In genomic region chr15:93076217-93076616, GRCh38 we compare ENCODE assay signal across 14 cellular contexts. TPM values are rescaled to one million over a fixed set of nuclear protein-coding genes. Genes with fewer than 3 reads are reported as not detected.
"Had no signal": no experiment of that assay in that cellular context is flagged by ENCODE, and none has a peak within 500 bp of the region (broad histone marks: within the 10 kb centered on the region; RNA-seq: fewer than 3 reads in every experiment).

No MANE protein-coding gene starts in this region.

- H3K27ac ChIP-seq: heart right ventricle, right atrium auricular region, testis, tibial nerve had no signal

- DNase-seq: cerebellar nuclear complex; foreskin melanocyte; heart right ventricle; hypothalamus; kidney glomerular epithelial cell; natural killer cell; stimulated activated CD4-positive, alpha-beta T cell treated with anti-CD3 and anti-CD28 coated beads, Interleukin-2, amount 100 ng/mL, for 48 hours; stimulated activated naive CD4-positive, alpha-beta T cell treated with Interleukin-2 at 50 U/mL for 16 hours; testis had no signal

- H3K36me3 ChIP-seq: heart right ventricle, right atrium auricular region, tibial nerve had no signal

- H3K27ac Mint-ChIP-seq: dendritic cell treated with granulocyte-macrophage colony-stimulating factor and Interleukin-4, amounts not matched to agents 40 ng/mL and 50 ng/mL, for 4 days; natural killer cell had no signal

- H3K4me3 ChIP-seq: heart right ventricle, right atrium auricular region, smooth muscle cell, testis, tibial nerve had no signal

- H3K27me3 ChIP-seq: right atrium auricular region, testis had no signal

- H3K9me3 ChIP-seq: heart right ventricle, right atrium auricular region, testis, tibial nerve had no signal

- H3K4me3 Mint-ChIP-seq: dendritic cell treated with granulocyte-macrophage colony-stimulating factor and Interleukin-4, amounts not matched to agents 40 ng/mL and 50 ng/mL, for 4 days; natural killer cell had no signal

- H3K4me2 ChIP-seq: smooth muscle cell had no signal

- H3K9me3 Mint-ChIP-seq: dendritic cell treated with granulocyte-macrophage colony-stimulating factor and Interleukin-4, amounts not matched to agents 40 ng/mL and 50 ng/mL, for 4 days; natural killer cell had no signal

RNA-seq across cellular contexts. Expression of gene RGMA, which starts 12.8 kb away (rescaled TPM):
- total RNA-seq: natural killer cell, pulmonary artery endothelial cell had no signal
